ENCODE assay signal across 13 cellular contexts in genomic region chr9:42127056-42127841, GRCh38. TPM values are rescaled to one million over a fixed set of nuclear protein-coding genes. Genes with fewer than 3 reads are reported as not detected.
DNase-seq lines count a peak whose midpoint lies in the region; TF ChIP-seq lines count a peak whose summit lies in the region.
"Not testable (repeated sequence)": the region's sequence is repeated elsewhere in the genome, so short reads cannot be mapped to it uniquely, and the experiment has no call there.
"Had no signal": no experiment of that assay in that cellular context is flagged by ENCODE, and none has a peak within 500 bp of the region (broad histone marks: within the 10 kb centered on the region; RNA-seq: fewer than 3 reads in every experiment).

No MANE protein-coding gene starts in this region.

- H3K27me3 ChIP-seq in ascending aorta; endodermal cell (ENCODE audit: control insufficient read depth, insufficient read depth, low read length, poor library complexity, severe bottlenecking); iPS-20b (ENCODE audit: insufficient read depth, low read length): not testable (repeated sequence)
- peaks cover 0 to 20% (median 0%) of the 10 kb centered on the region in 3 donors for H3K27me3 ChIP-seq in stomach

- intact Hi-C loops in ascending aorta (cut with DNase I); stomach (cut with DNase I; ENCODE audit: low total_unique reads): not testable (repeated sequence)

- POLR2A ChIA-PET in AG04449 (lab: Yijun Ruan, JAX): not testable (repeated sequence)

- H3K4me1 Mint-ChIP-seq in endodermal cell (peaks cover 12% of the 10 kb centered on the region), neural crest cell (peaks cover 12% of the 10 kb centered on the region)

- not testable (repeated sequence) for TF ChIP-seq POLR2A in stomach (IDR thresholded peaks at IDR 0.05)

- WGBS in endodermal cell (ENCODE audit: insufficient coverage in 1 of 2, insufficient read length in 1 of 2), 2 experiments: 52 to 63% methylated on average over 2 to 6 of the region's 12 CpGs
- 24 to 44% (median 31%) methylated on average over 11 to 12 of the region's 12 CpGs for WGBS in stomach, 5 donors

- CTCF ChIA-PET in AG04449 (lab: Yijun Ruan, JAX): not testable (repeated sequence)

- peak overlapping the region in 1 of 2 donors; percentile 2 for H3K27ac ChIP-seq in ascending aorta
- H3K27ac ChIP-seq in endodermal cell (ENCODE audit: low read depth, low read length); iPS-20b (ENCODE audit: low read length): not testable (repeated sequence)
- peak overlapping the region in 1 of 5 donors; percentile 36 for H3K27ac ChIP-seq in stomach

- H3K4me3 Mint-ChIP-seq in endodermal cell (peak overlapping the region; percentile 31), neural crest cell (peak overlapping the region; percentile 89)

- not testable (repeated sequence) for DNase-seq in AG04449 (ENCODE audit: low read depth, low spot score); ascending aorta (ENCODE audit: low spot score in 2 of 2); neural crest cell (ENCODE audit: low read depth, low spot score); stomach
- DNase-seq in HS-5 (ENCODE audit: low read depth) (peak; percentile 18), NCI-H748 treated with DMSO at 0.1 percent for 48 hours (lab: John Stamatoyannopoulos, UW) (peak; percentile 39), endodermal cell (peak; percentile 31)

- H3K9ac ChIP-seq in endodermal cell (ENCODE audit: extremely low read depth, low read length, poor library complexity, severe bottlenecking): not testable (repeated sequence)
- peak overlapping the region; percentile 47; the same call in 1 of the 2 replicates for H3K9ac ChIP-seq in iPS-20b (ENCODE audit: low read depth, low read length)

- H3K9me3 Mint-ChIP-seq in endodermal cell, neural crest cell: not testable (repeated sequence)

- H3K9me3 ChIP-seq in ascending aorta; endodermal cell (ENCODE audit: control insufficient read depth, low read length); iPS-20b (ENCODE audit: insufficient read depth, low read depth, low read length); stomach: not testable (repeated sequence)

- not testable (repeated sequence) for TF ChIP-seq EP300 in stomach (IDR thresholded peaks at IDR 0.05)

- TF ChIP-seq CTCF in AG04449 (IDR thresholded peaks at IDR 0.05; ENCODE audit: insufficient read depth, low read length, missing control alignments); ascending aorta (IDR thresholded peaks at IDR 0.05); endodermal cell (conservative IDR thresholded peaks at IDR 0.05); neural crest cell (conservative IDR thresholded peaks at IDR 0.05); stomach (IDR thresholded peaks at IDR 0.05): not testable (repeated sequence)

- H3K4me3 ChIP-seq in AG04449 (ENCODE audit: low read depth, low read length) (peak overlapping the region; percentile 53), ascending aorta (peak overlapping the region; percentile 34 to 61), endodermal cell (ENCODE audit: low read length) (peak overlapping the region; percentile 61), iPS-20b (ENCODE audit: low read length) (peak overlapping the region; percentile 54), stomach (peak overlapping the region; percentile 9 to 26 (median 23))

- not testable (repeated sequence) for H3K4me1 ChIP-seq in ascending aorta; endodermal cell (ENCODE audit: control insufficient read depth, insufficient read depth, low read length); iPS-20b (ENCODE audit: insufficient read depth, low read length); stomach

- H3K36me3 ChIP-seq in ascending aorta; endodermal cell (ENCODE audit: control insufficient read depth, insufficient read depth, low read length); iPS-20b (ENCODE audit: insufficient read depth, low read depth, low read length); stomach: not testable (repeated sequence)

- H3K36me3 Mint-ChIP-seq in endodermal cell (ENCODE audit: low read depth); neural crest cell (ENCODE audit: low read depth): not testable (repeated sequence)

- H3K27me3 Mint-ChIP-seq in endodermal cell (ENCODE audit: insufficient read depth) (peaks cover 23% of the 10 kb centered on the region), neural crest cell (ENCODE audit: low read depth) (peaks cover 18% of the 10 kb centered on the region)

- not testable (repeated sequence) for H3K27ac Mint-ChIP-seq in endodermal cell; neural crest cell (ENCODE audit: unreplicated experiment)

RNA-seq across cellular contexts. Expression of gene CNTNAP3B, which starts 2.0 kb away (rescaled TPM):
- total RNA-seq in ascending aorta: 47.1 TPM
- total RNA-seq in endodermal cell: 1 to 10 TPM; 4.7 to 6.1 TPM
- 12.5 TPM for polyA plus RNA-seq in endodermal cell (2013, experiment 1 of 2)
- 11.8 TPM for polyA plus RNA-seq in endodermal cell (2013, experiment 2 of 2)
- 9.4 and 10.0 TPM in 2 replicates for total RNA-seq in neural crest cell
- total RNA-seq in stomach: 10 to 100 TPM in 3 of 5 donors, 1 to 10 TPM in 2; 1.8 to 29.2 (median 10.3) TPM
- polyA plus RNA-seq in stomach: 1 to 10 TPM in 2 of 3 donors, under 1 TPM in 1; 0.25 to 6.9 (median 1.5) TPM

RNA-seq across cellular contexts. Expression of gene SPATA31A6, which starts 56.2 kb away (rescaled TPM):
- not detected for total RNA-seq in ascending aorta
- total RNA-seq in endodermal cell: not detected
- 0.04 TPM for polyA plus RNA-seq in endodermal cell (2013, experiment 1 of 2)
- 0.12 TPM for polyA plus RNA-seq in endodermal cell (2013, experiment 2 of 2)
- 0.16 TPM in 1 of 2 replicates, not detected in the other for total RNA-seq in neural crest cell
- total RNA-seq in stomach: not detected
- not detected for polyA plus RNA-seq in stomach
- total RNA-seq: cardiac muscle cell, lung, NCI-H460, ureter had no signal
- polyA plus RNA-seq: AG04450, cardiac muscle cell, lung had no signal
